In the genomic region with DNA sequence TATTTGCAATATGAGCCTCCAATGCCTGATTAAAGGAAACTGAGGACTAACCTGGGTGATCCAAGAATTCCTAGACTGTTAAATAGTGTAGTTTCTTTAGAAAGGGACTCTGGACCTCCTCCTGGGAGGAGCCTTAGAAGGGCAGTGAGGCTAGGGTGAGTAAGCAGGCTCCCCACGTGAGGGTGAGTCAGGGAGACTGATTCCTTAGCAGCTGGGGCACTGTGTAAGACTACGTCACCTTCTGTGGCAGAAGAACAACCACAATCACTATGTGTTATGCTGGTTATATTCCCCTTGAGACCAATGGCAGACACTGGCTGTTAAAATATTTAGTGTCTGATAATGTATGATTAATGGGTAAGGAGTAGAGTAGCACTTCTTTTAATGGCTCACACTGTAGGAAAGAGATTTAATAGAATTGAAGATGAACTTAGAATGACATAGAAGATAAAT, we compare ENCODE assay signal across 8 cellular contexts. TPM values are rescaled to one million over a fixed set of nuclear protein-coding genes. Genes with fewer than 3 reads are reported as not detected.
DNase-seq lines count a peak whose midpoint lies in the region; ATAC-seq and TF ChIP-seq lines count a peak whose summit lies in the region.

No MANE protein-coding gene starts in this region.

- ATAC-seq in GM18511 (IDR thresholded peaks at IDR 0.05; ENCODE audit: unreplicated experiment): peak; percentile 98
- peak; percentile 80 for ATAC-seq in HG03045 (IDR thresholded peaks at IDR 0.05; ENCODE audit: unreplicated experiment)

- CTCF ChIA-PET in RWPE1 (lab: Yijun Ruan, JAX): no interaction called here

- no peaks in the 10 kb centered on the region for H3K4me1 ChIP-seq in endodermal cell (ENCODE audit: control insufficient read depth, insufficient read depth, low read length)

- H3K36me3 ChIP-seq in endodermal cell (ENCODE audit: control insufficient read depth, insufficient read depth, low read length): no peaks in the 10 kb centered on the region

- intact Hi-C loops in posterior vena cava (cut with DNase I): no loop called here

- peaks cover 1% of the 10 kb centered on the region for H3K4me1 Mint-ChIP-seq in endodermal cell

- H3K36me3 Mint-ChIP-seq in endodermal cell (ENCODE audit: low read depth): no peaks in the 10 kb centered on the region

- H3K9ac ChIP-seq in endodermal cell (ENCODE audit: extremely low read depth, low read length, poor library complexity, severe bottlenecking): no peak overlapping the region

- peaks cover 13% of the 10 kb centered on the region for H3K27me3 Mint-ChIP-seq in endodermal cell (ENCODE audit: insufficient read depth)

- H3K27ac ChIP-seq in RWPE1 (no peak overlapping the region; the same call in 1 of the 2 replicates), endodermal cell (ENCODE audit: low read depth, low read length) (no peak overlapping the region)

- H3K27me3 ChIP-seq in endodermal cell (ENCODE audit: control insufficient read depth, insufficient read depth, low read length, poor library complexity, severe bottlenecking): no peaks in the 10 kb centered on the region

- no peaks in the 10 kb centered on the region for H3K9me3 Mint-ChIP-seq in endodermal cell

- POLR2A ChIA-PET in RWPE1 (lab: Yijun Ruan, JAX; ENCODE audit: low non-redundant PET): interaction anchor here (0.8 kb wide), 1 partner anchor 494 kb away, joined by 3 read pairs; no protein-coding TSS in a partner anchor

- TF ChIP-seq CTCF in RWPE1 (conservative IDR thresholded peaks at IDR 0.05; ENCODE audit: low read depth): no peak
- no peak for TF ChIP-seq CTCF in endodermal cell (conservative IDR thresholded peaks at IDR 0.05)

- H3K4me3 ChIP-seq in endodermal cell (ENCODE audit: low read length): no peak overlapping the region

- H3K9me3 ChIP-seq in endodermal cell (ENCODE audit: control insufficient read depth, low read length): no peaks in the 10 kb centered on the region

- whole genome bisulfite sequencing in endodermal cell (ENCODE audit: insufficient coverage in 1 of 2, insufficient read length in 1 of 2), 2 experiments: 54 to 75% methylated on average over 2 of the region's 2 CpGs

- H3K27ac Mint-ChIP-seq in endodermal cell: no peak overlapping the region

- DNase-seq in 8988T (peak; percentile 66), RWPE1 (ENCODE audit: low spot score) (peak; percentile 95), dermis blood vessel endothelial cell (peak; percentile 99), posterior vena cava (ENCODE audit: low spot score) (peak; percentile 89), NCI-H2081 (lab: John Stamatoyannopoulos, UW) (no peak), endodermal cell (no peak)

- no peak overlapping the region for H3K4me3 Mint-ChIP-seq in endodermal cell

RNA-seq across cellular contexts. Expression of a gene that starts 53.3 kb away (rescaled TPM):
- total RNA-seq in dermis blood vessel endothelial cell (0.09 and 0.17 TPM in 2 replicates), posterior vena cava (not detected), endodermal cell (1 to 10 TPM; 6.2 to 7.1 TPM)
- 2.2 TPM for polyA plus RNA-seq in endodermal cell (2013, experiment 1 of 2)
- 1.7 TPM for polyA plus RNA-seq in endodermal cell (2013, experiment 2 of 2)

RNA-seq across cellular contexts. Expression of a gene that starts 56.9 kb away (rescaled TPM):
- 6.9 and 8.2 TPM in 2 replicates for total RNA-seq in dermis blood vessel endothelial cell
- total RNA-seq in posterior vena cava: 10 to 100 TPM in 1 of 2 donors, 1 to 10 TPM in 1; 6.4 to 19.1 TPM
- total RNA-seq in endodermal cell: 1 to 10 TPM; 4.3 to 6.0 TPM
- polyA plus RNA-seq in endodermal cell (2013, experiment 1 of 2): 4.5 TPM
- polyA plus RNA-seq in endodermal cell (2013, experiment 2 of 2): 4.1 TPM

Comparison
In these comparisons a context has a peak if more than half of its experiments do, and no peak if none do; other contexts are left out.
1. DNase-seq: peak in 8988T (single experiment), RWPE1 (single experiment), dermis blood vessel endothelial cell (single experiment) and posterior vena cava (single experiment); none in NCI-H2081 (0 of 2) and endodermal cell (single experiment).